1 cellular context compared by ENCODE assay signal in the genomic region with DNA sequence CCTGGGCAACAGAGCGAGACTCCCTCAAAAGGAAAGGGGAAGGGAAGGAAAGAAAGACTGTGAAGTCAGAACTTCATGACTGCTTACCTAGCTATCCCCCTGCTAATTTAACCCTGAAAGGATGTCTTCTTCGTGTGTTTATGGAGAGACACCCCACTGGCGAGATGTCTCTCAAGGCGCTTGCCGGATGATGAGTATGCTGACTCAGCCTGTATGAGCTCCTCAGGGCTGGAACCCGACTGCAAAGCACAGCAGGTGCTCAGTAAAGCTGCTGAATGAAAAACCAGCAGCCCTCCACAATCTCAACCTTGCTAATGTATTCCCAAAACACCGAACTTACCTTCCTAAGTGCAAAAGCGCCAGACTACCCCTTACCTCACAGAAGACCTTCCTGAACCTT.
TF ChIP-seq lines count a peak whose summit lies in the region.

No MANE protein-coding gene starts in this region.

TF ChIP-seq in H1, 55 proteins besides CTCF, POLR2A, EP300 and RAD21:
- TF ChIP-seq JUN (IDR thresholded peaks at IDR 0.05; ENCODE audit: low read depth, low read length) (no peak), TAF1 (IDR thresholded peaks at IDR 0.05; ENCODE audit: low read depth, low read length) (no peak), RXRA (IDR thresholded peaks at IDR 0.05; ENCODE audit: insufficient read depth, low read depth, low read length) (no peak), BACH1 (IDR thresholded peaks at IDR 0.05; ENCODE audit: low read length) (peak; percentile 46; the same call in 1 of the 2 replicates), MAFK (IDR thresholded peaks at IDR 0.05; ENCODE audit: low read depth, low read length) (peak; percentile 64; the same call in 1 of the 2 replicates), SP2 (IDR thresholded peaks at IDR 0.05; ENCODE audit: low read length) (no peak), CHD1 (IDR thresholded peaks at IDR 0.05; ENCODE audit: low read depth, low read length) (no peak), NANOG (IDR thresholded peaks at IDR 0.05; ENCODE audit: insufficient read depth, low read depth, low read length, poor library complexity, severe bottlenecking) (no peak), HDAC6 (IDR thresholded peaks at IDR 0.05; ENCODE audit: low read depth, low read length) (no peak), GABPA (IDR thresholded peaks at IDR 0.05; ENCODE audit: borderline replicate concordance, insufficient read depth, low read length) (no peak), POLR2AphosphoS5 (IDR thresholded peaks at IDR 0.05; ENCODE audit: low read depth, low read length) (no peak), SP4 (IDR thresholded peaks at IDR 0.05; ENCODE audit: low read length) (no peak)
- TF ChIP-seq, protein P1, sequence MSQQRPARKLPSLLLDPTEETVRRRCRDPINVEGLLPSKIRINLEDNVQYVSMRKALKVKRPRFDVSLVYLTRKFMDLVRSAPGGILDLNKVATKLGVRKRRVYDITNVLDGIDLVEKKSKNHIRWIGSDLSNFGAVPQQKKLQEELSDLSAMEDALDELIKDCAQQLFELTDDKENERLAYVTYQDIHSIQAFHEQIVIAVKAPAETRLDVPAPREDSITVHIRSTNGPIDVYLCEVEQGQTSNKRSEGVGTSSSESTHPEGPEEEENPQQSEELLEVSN (IDR thresholded peaks at IDR 0.05): no peak
